Comparison of ENCODE assay signal across 29 cellular contexts in genomic region chr5:484556-484955, GRCh38.
"Had no signal": no experiment of that assay in that cellular context is flagged by ENCODE, and none has a peak within 500 bp of the region (broad histone marks: within the 10 kb centered on the region; RNA-seq: fewer than 3 reads in every experiment).

No MANE protein-coding gene starts in this region.

- H3K9me3 ChIP-seq: neutrophil, pancreas, psoas muscle, right lobe of liver, sigmoid colon, suprapubic skin, testis, tibial artery, transverse colon, upper lobe of right lung, uterus had no signal

- DNase-seq: naive B cell; naive thymus-derived CD8-positive, alpha-beta T cell; nucleus accumbens; posterior cingulate gyrus; psoas muscle; right lobe of liver; sigmoid colon; small intestine; stimulated activated CD4-positive, alpha-beta T cell treated with anti-CD3 and anti-CD28 coated beads, Interleukin-15, amount 100 ng/mL, for 24 hours; stimulated activated CD4-positive, alpha-beta T cell treated with anti-CD3 and anti-CD28 coated beads, Interleukin-4, amount 100 ng/mL, for 1 hour; stimulated activated CD4-positive, alpha-beta T cell treated with anti-CD3 and anti-CD28 coated beads, Interleukin-4, amount 100 ng/mL, for 4 hours; stimulated activated CD8-positive, alpha-beta memory T cell treated with anti-CD3 and anti-CD28 coated beads, Interleukin-4, amount 100 ng/mL, for 48 hours; stimulated activated naive CD4-positive, alpha-beta T cell; stimulated activated naive CD8-positive, alpha-beta T cell treated with anti-CD3 and anti-CD28 coated beads, Interleukin-15, amount 100 ng/mL, for 72 hours; stimulated activated naive CD8-positive, alpha-beta T cell treated with anti-CD3 and anti-CD28 coated beads, Interleukin-15, Interleukin-2, amounts not matched to agents 100 U/mL and 50 U/mL, for 24 hours; substantia nigra; testis; tibial artery; transverse colon; upper lobe of right lung; uterus had no signal

- H3K4me1 Mint-ChIP-seq: neural progenitor cell had no signal

- H3K4me1 ChIP-seq: neural progenitor cell, pancreas, psoas muscle, right lobe of liver, sigmoid colon, testis, tibial artery, transverse colon, uterus had no signal

- H3K4me3 ChIP-seq: neural progenitor cell, pancreas, psoas muscle, right lobe of liver, sigmoid colon, suprapubic skin, testis, tibial artery, transverse colon, upper lobe of right lung, uterus had no signal

- H3K4me2 ChIP-seq: neural progenitor cell had no signal

- H3K27me3 ChIP-seq: neural progenitor cell, right lobe of liver, testis had no signal

- H3K27me3 Mint-ChIP-seq: type B pancreatic cell had no signal

- H3K27ac ChIP-seq: neural progenitor cell, neutrophil, pancreas, psoas muscle, right lobe of liver, sigmoid colon, suprapubic skin, testis, tibial artery, transverse colon, upper lobe of right lung, uterus had no signal

- H3K36me3 ChIP-seq: neural progenitor cell, neutrophil, pancreas, right lobe of liver, sigmoid colon, suprapubic skin, tibial artery, transverse colon, upper lobe of right lung, uterus had no signal

- H3K9ac ChIP-seq: neural progenitor cell had no signal

- H3K4me3 Mint-ChIP-seq: naive B cell; neural progenitor cell; stimulated activated memory B cell treated with anti-CD40 and anti-IgM and Interleukin-4, amounts not matched to agents 10 μg/mL and 1 μg/mL and 100 μg/mL, for 72 hours; stimulated activated naive CD8-positive, alpha-beta T cell treated with anti-CD3 and anti-CD28 coated beads, Interleukin-15, amount 100 ng/mL, for 72 hours; type B pancreatic cell had no signal

- H3K36me3 Mint-ChIP-seq: naive B cell; naive thymus-derived CD8-positive, alpha-beta T cell; neural progenitor cell; type B pancreatic cell had no signal

- H2AFZ ChIP-seq: neural progenitor cell had no signal

- H3K27ac Mint-ChIP-seq: naive B cell; neural progenitor cell; progenitor cell of endocrine pancreas; stimulated activated memory B cell treated with anti-CD40 and anti-IgM and Interleukin-4, amounts not matched to agents 10 μg/mL and 1 μg/mL and 100 μg/mL, for 72 hours; stimulated activated naive CD8-positive, alpha-beta T cell treated with anti-CD3 and anti-CD28 coated beads, Interleukin-15, amount 100 ng/mL, for 72 hours; type B pancreatic cell had no signal

- H3K9me3 Mint-ChIP-seq: naive B cell; naive thymus-derived CD8-positive, alpha-beta T cell; neural progenitor cell; stimulated activated memory B cell treated with anti-CD40 and anti-IgM and Interleukin-4, amounts not matched to agents 10 μg/mL and 1 μg/mL and 100 μg/mL, for 72 hours; stimulated activated naive CD8-positive, alpha-beta T cell treated with anti-CD3 and anti-CD28 coated beads, Interleukin-15, amount 100 ng/mL, for 72 hours; type B pancreatic cell had no signal

- ATAC-seq: naive thymus-derived CD8-positive, alpha-beta T cell; pancreas; psoas muscle; right cardiac atrium; right lobe of liver; stimulated activated memory B cell treated with anti-CD40 and anti-IgM and Interleukin-4, amounts not matched to agents 10 μg/mL and 1 μg/mL and 100 μg/mL, for 72 hours; stimulated activated naive CD8-positive, alpha-beta T cell treated with anti-CD3 and anti-CD28 coated beads, Interleukin-15, amount 100 ng/mL, for 72 hours; stimulated activated naive CD8-positive, alpha-beta T cell treated with anti-CD3 and anti-CD28 coated beads, Interleukin-15, Interleukin-2, amounts not matched to agents 100 U/mL and 50 U/mL, for 24 hours; upper lobe of right lung had no signal
